In the genomic region with DNA sequence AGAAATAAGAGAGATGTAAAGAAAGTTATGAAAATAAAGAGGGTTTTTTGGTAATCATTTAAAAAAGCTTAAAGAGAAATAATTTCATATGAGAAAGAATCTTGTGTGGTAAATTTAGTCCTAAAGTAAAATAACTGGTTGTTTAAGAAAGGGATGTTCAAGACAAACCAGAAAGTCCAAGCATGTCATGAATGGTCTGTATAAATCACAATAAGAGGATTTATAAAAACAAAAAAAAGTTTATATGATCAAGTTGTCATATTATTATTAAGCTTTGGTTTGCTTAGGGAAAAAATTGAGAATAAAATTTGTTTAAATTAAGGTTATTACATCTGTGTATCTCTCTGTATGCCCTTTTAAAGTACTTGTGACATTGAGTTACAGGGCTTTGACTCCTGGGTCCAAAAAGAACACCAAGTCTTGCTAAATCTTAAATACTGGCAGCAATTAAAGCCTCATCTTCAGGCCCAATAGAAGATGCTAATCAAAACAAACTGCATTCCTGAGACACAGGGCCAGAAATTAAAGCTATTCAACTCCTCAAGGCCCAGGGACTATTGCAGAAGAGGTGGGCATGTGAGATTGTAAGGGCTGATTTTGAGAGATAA, we compare ENCODE assay signal across 1 cellular context.
TF ChIP-seq lines count a peak whose summit lies in the region.

No MANE protein-coding gene starts in this region.

TF ChIP-seq in HEK293, 187 proteins besides CTCF, POLR2A, EP300 and RAD21 (continued from another document):
- TF ChIP-seq, protein P1, sequence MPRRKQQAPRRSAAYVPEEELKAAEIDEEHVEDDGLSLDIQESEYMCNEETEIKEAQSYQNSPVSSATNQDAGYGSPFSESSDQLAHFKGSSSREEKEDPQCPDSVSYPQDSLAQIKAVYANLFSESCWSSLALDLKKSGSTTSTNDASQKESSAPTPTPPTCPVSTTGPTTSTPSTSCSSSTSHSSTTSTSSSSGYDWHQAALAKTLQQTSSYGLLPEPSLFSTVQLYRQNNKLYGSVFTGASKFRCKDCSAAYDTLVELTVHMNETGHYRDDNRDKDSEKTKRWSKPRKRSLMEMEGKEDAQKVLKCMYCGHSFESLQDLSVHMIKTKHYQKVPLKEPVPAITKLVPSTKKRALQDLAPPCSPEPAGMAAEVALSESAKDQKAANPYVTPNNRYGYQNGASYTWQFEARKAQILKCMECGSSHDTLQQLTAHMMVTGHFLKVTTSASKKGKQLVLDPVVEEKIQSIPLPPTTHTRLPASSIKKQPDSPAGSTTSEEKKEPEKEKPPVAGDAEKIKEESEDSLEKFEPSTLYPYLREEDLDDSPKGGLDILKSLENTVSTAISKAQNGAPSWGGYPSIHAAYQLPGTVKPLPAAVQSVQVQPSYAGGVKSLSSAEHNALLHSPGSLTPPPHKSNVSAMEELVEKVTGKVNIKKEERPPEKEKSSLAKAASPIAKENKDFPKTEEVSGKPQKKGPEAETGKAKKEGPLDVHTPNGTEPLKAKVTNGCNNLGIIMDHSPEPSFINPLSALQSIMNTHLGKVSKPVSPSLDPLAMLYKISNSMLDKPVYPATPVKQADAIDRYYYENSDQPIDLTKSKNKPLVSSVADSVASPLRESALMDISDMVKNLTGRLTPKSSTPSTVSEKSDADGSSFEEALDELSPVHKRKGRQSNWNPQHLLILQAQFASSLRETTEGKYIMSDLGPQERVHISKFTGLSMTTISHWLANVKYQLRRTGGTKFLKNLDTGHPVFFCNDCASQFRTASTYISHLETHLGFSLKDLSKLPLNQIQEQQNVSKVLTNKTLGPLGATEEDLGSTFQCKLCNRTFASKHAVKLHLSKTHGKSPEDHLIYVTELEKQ (tag by site-specific recombination; IDR thresholded peaks at IDR 0.05; ENCODE audit: borderline replicate concordance), result no peak
- no peak for TF ChIP-seq ZNF473 (tag by site-specific recombination; IDR thresholded peaks at IDR 0.05)
- TF ChIP-seq ZNF626 (tag by site-specific recombination; IDR thresholded peaks at IDR 0.05), result 0 out of 2 replicates have a peak, but pooled peaks have one; percentile 35
- no peak for TF ChIP-seq ZNF157 (tag by site-specific recombination; IDR thresholded peaks at IDR 0.05)
- TF ChIP-seq ZSCAN23 (tag by site-specific recombination; IDR thresholded peaks at IDR 0.05), result no peak
- TF ChIP-seq HOXD13 (CRISPR knock-in tag; IDR thresholded peaks at IDR 0.05; ENCODE audit: borderline replicate concordance), result no peak
- TF ChIP-seq ZNF600 (tag by site-specific recombination; IDR thresholded peaks at IDR 0.05), result no peak
- TF ChIP-seq ZNF16 (tag by site-specific recombination; IDR thresholded peaks at IDR 0.05; ENCODE audit: low read depth), result no peak
- no peak for TF ChIP-seq ZNF791 (tag by site-specific recombination; IDR thresholded peaks at IDR 0.05)
- TF ChIP-seq TRIM28 (IDR thresholded peaks at IDR 0.05; ENCODE audit: borderline replicate concordance, low read length), result peak; percentile 67; the same call in 1 of the 2 replicates
- TF ChIP-seq SETDB1 (IDR thresholded peaks at IDR 0.05; ENCODE audit: insufficient read length, low read length), result peak; percentile 99
- TF ChIP-seq ZNF621 (tag by site-specific recombination; IDR thresholded peaks at IDR 0.05), result no peak
- no peak for TF ChIP-seq ZNF24 (tag by site-specific recombination; IDR thresholded peaks at IDR 0.05)
